Comparison of ENCODE assay signal across 17 cellular contexts in genomic region chr17:46794318-46794717, GRCh38. TPM values are rescaled to one million over a fixed set of nuclear protein-coding genes. Genes with fewer than 3 reads are reported as not detected.
DNase-seq lines count a peak whose midpoint lies in the region; ATAC-seq, FAIRE-seq and TF ChIP-seq lines count a peak whose summit lies in the region.
"Had no signal": no experiment of that assay in that cellular context is flagged by ENCODE, and none has a peak within 500 bp of the region (broad histone marks: within the 10 kb centered on the region; RNA-seq: fewer than 3 reads in every experiment).

No MANE protein-coding gene starts in this region.

- peak overlapping the region; percentile 23 for H3K23ac ChIP-seq in neuronal stem cell (ENCODE audit: low read depth, low read length, poor library complexity)

- H2BK120ac ChIP-seq in neuronal stem cell (ENCODE audit: low read depth, low read length): no peak overlapping the region

- no peaks in the 10 kb centered on the region for H3K79me2 ChIP-seq in K562 (ENCODE audit: control insufficient read depth, insufficient read depth, low read length)

- H4K20me1 ChIP-seq in BLaER1 (no peaks in the 10 kb centered on the region), K562 (replicated peaks; ENCODE audit: control insufficient read depth, insufficient read depth, low read length) (no peaks in the 10 kb centered on the region)

- TF ChIP-seq CTCF in K562 (IDR thresholded peaks at IDR 0.05 in 2 of 3, conservative IDR thresholded peaks at IDR 0.05 in 1 of 3; ENCODE audit: insufficient read depth in 2 of 3, low read depth in 1 of 3, low read length in 3 of 3) (no peak), upper lobe of left lung (IDR thresholded peaks at IDR 0.05) (no peak)

- H3K9ac ChIP-seq in BLaER1: no peak overlapping the region
- no peak overlapping the region; a peak in 1 of 4 replicates for H3K9ac ChIP-seq in K562 (ENCODE audit: insufficient read depth in 1 of 2, low read depth in 2 of 2, low read length in 2 of 2)
- no peak overlapping the region for H3K9ac ChIP-seq in neuronal stem cell (ENCODE audit: low read depth, low read length, poor library complexity)

- no peak overlapping the region for H2BK12ac ChIP-seq in neuronal stem cell (ENCODE audit: low read length)

- WGBS in K562 (ENCODE audit: insufficient coverage, low coverage, missing lambda C conversion rate): 62% methylated on average over 4 of the region's 5 CpGs
- no CpG with 5 or more reads among the region's 5 CpGs for WGBS in neuronal stem cell (ENCODE audit: extremely low coverage in 2 of 2, insufficient read length in 2 of 2, insufficient replicate concordance in 1 of 2), 2 donors
- 59 to 73% methylated on average over 5 of the region's 5 CpGs for WGBS in upper lobe of left lung, 2 donors

- H3K9me3 ChIP-seq in BLaER1 (no peaks in the 10 kb centered on the region), K562 (replicated peaks; ENCODE audit: control insufficient read depth, insufficient read depth, low read depth, low read length) (no peaks in the 10 kb centered on the region), neuronal stem cell (replicated peaks in 1 of 2; ENCODE audit: control insufficient read depth in 2 of 2, insufficient read depth in 1 of 2, low read depth in 1 of 2, low read length in 2 of 2) (peaks cover 3 to 4% of the 10 kb centered on the region in 2 donors), upper lobe of left lung (peaks cover 0 to 4% (median 0%) of the 10 kb centered on the region in 4 donors)

- TF ChIP-seq POLR2A in K562 (conservative IDR thresholded peaks at IDR 0.05): no peak
- peak in 1 of 4 donors; percentile 25 for TF ChIP-seq POLR2A in upper lobe of left lung (IDR thresholded peaks at IDR 0.05)

- H2AK5ac ChIP-seq in neuronal stem cell (ENCODE audit: low read depth, low read length): no peak overlapping the region

- H4K91ac ChIP-seq in neuronal stem cell (ENCODE audit: low read depth, low read length, poor library complexity): no peak overlapping the region

- H3K18ac ChIP-seq in neuronal stem cell (ENCODE audit: low read length): no peak overlapping the region

- H2AFZ ChIP-seq in K562 (ENCODE audit: low read depth, low read length) (peak overlapping the region; percentile 60; the same call in 1 of the 2 replicates), neuronal stem cell (ENCODE audit: low read length) (no peak overlapping the region)
- H2AFZ ChIP-seq: GM23338 had no signal

- POLR2A ChIA-PET in K562 (lab: Yijun Ruan, JAX): interaction anchor here (0.8 to 1.4 kb wide), 5 partner anchors 9 to 16 kb away, joined by 3 to 4 read pairs (median 4); no protein-coding TSS in a partner anchor

- H3K4me2 ChIP-seq in BLaER1 (peak overlapping the region; percentile 72), K562 (ENCODE audit: insufficient read depth, low read length) (no peak overlapping the region), neuronal stem cell (ENCODE audit: insufficient read depth, low read length, poor library complexity, severe bottlenecking) (no peak overlapping the region)
- H3K4me2 ChIP-seq: GM23338 had no signal

- no peak overlapping the region for H3K27ac ChIP-seq in BLaER1
- H3K27ac ChIP-seq in K562 (ENCODE audit: extremely low read depth, low read depth, low read length): no peak overlapping the region
- H3K27ac ChIP-seq in neuronal stem cell (replicated peaks; ENCODE audit: low read length): no peak overlapping the region
- H3K27ac ChIP-seq in upper lobe of left lung: peak overlapping the region in 2 of 4 donors; percentile 21 to 74
- H3K27ac ChIP-seq: C4-2B had no signal

- no peak overlapping the region for H3K4me3 ChIP-seq in BLaER1
- no peak overlapping the region for H3K4me3 ChIP-seq in K562
- H3K4me3 ChIP-seq in neuronal stem cell (ENCODE audit: low read length in 2 of 2): no peak overlapping the region
- H3K4me3 ChIP-seq in upper lobe of left lung: no peak overlapping the region
- H3K4me3 ChIP-seq: GM12878, GM23338 had no signal

- H4K8ac ChIP-seq in neuronal stem cell (ENCODE audit: low read depth, low read length): no peak overlapping the region

- no peak overlapping the region for H2BK5ac ChIP-seq in neuronal stem cell (ENCODE audit: low read length)

- H3K27me3 ChIP-seq in BLaER1 (no peaks in the 10 kb centered on the region), K562 (ENCODE audit: control insufficient read depth in 2 of 2, insufficient read depth in 2 of 2, low read length in 2 of 2) (no peaks in the 10 kb centered on the region), neuronal stem cell (ENCODE audit: control insufficient read depth in 3 of 3, insufficient read depth in 3 of 3, low read depth in 1 of 3, low read length in 3 of 3) (no peaks in the 10 kb centered on the region), upper lobe of left lung (no peaks in the 10 kb centered on the region)

- no TSS peak for BruUV-seq in K562 (replicated peaks; lab: Mats Ljungman, UMichigan)

- FAIRE-seq in K562 (lab: Jason Lieb, UNC): peak; percentile 15
- FAIRE-seq: GM12878, GM18507 had no signal

- TF ChIP-seq RAD21 in K562 (CRISPR knock-in tag; conservative IDR thresholded peaks at IDR 0.05 in 1 of 2, IDR thresholded peaks at IDR 0.05 in 1 of 2): no peak

- intact Hi-C loops in K562 (cut with micrococcal nuclease): no loop called here

- no peaks in the 10 kb centered on the region for H3K79me1 ChIP-seq in neuronal stem cell (ENCODE audit: low read depth, low read length)

- H3K4ac ChIP-seq in neuronal stem cell (ENCODE audit: low read length): no peak overlapping the region

- CTCF ChIA-PET in K562 (lab: Yijun Ruan, JAX; ENCODE audit: low intra/inter-chr PET ratio): no interaction called here

- in situ Hi-C loops in K562 (cut with MboI): no loop called here

- no peaks in the 10 kb centered on the region for H3K9me1 ChIP-seq in K562 (ENCODE audit: control insufficient read depth, insufficient read depth, low read length)

- DNase-seq in K562 (ENCODE audit: extremely low read depth in 1 of 4, low spot score in 3 of 4) (no peak), neuronal stem cell (ENCODE audit: low spot score) (no peak), upper lobe of left lung (peak in 1 of 2 donors; percentile 77), cerebellum (ENCODE audit: low spot score) (no peak), NCI-H146 (lab: John Stamatoyannopoulos, UW) (no peak), superior temporal gyrus (ENCODE audit: extremely low spot score) (no peak)
- DNase-seq: ACHN; CD4-positive, alpha-beta memory T cell; DMS79; H9 had no signal

- no peak for TF ChIP-seq EP300 in K562 (IDR thresholded peaks at IDR 0.05; ENCODE audit: low read length)
- TF ChIP-seq EP300 in upper lobe of left lung (IDR thresholded peaks at IDR 0.05): peak in 2 of 4 donors; percentile 52 to 83

- no peak overlapping the region for H2BK15ac ChIP-seq in neuronal stem cell (ENCODE audit: low read length)

- H3K14ac ChIP-seq in neuronal stem cell (ENCODE audit: low read length): no peak overlapping the region

- H3K36me3 ChIP-seq in BLaER1 (no peaks in the 10 kb centered on the region), K562 (ENCODE audit: control insufficient read depth, insufficient read depth, low read length) (no peaks in the 10 kb centered on the region), neuronal stem cell (replicated peaks in 1 of 2; ENCODE audit: control insufficient read depth in 2 of 2, insufficient read depth in 2 of 2, low read length in 2 of 2) (peaks cover 0 to 8% of the 10 kb centered on the region in 2 donors), upper lobe of left lung (no peaks in the 10 kb centered on the region)

- H3K4me1 ChIP-seq in BLaER1 (peaks cover 31% of the 10 kb centered on the region), K562 (replicated peaks in 1 of 2; ENCODE audit: control insufficient read depth in 2 of 2, insufficient read depth in 2 of 2, low read length in 2 of 2) (peaks cover 26 to 31% of the 10 kb centered on the region in 2 experiments), neuronal stem cell (ENCODE audit: control insufficient read depth in 2 of 2, insufficient read depth in 1 of 2, low read depth in 1 of 2, low read length in 2 of 2) (peaks cover 0 to 10% of the 10 kb centered on the region in 2 donors), upper lobe of left lung (peaks cover 0 to 16% (median 2%) of the 10 kb centered on the region in 4 donors)

- peak; percentile 6; the same call in 1 of the 3 replicates for ATAC-seq in K562
- peak; percentile 59 to 82 for ATAC-seq in upper lobe of left lung (ENCODE audit: low FRiP score in 2 of 2)
- ATAC-seq: GM12878, GM23338 had no signal

RNA-seq across cellular contexts. Expression of gene WNT3, which starts 24.2 kb away (rescaled TPM):
- total RNA-seq in K562 (2011; cell fraction: chromatin; rRNA removed; ENCODE audit: low replicate concordance): 8.1 and 10.9 TPM in 2 replicates
- total RNA-seq in K562 (2011; cell fraction: nucleolus; rRNA removed): 6.1 and 6.8 TPM in 2 replicates
- 7.8 and 8.3 TPM in 2 replicates for total RNA-seq in K562 (2011; cell fraction: nucleoplasm; rRNA removed)
- total RNA-seq in K562 (2014; rRNA removed) (1.5 and 2.9 TPM in 2 replicates), K562 (2014; rRNA removed; fragmentation: Illumina TruSeq; extraction: Trizol) (2.2 and 2.4 TPM in 2 replicates), K562 (2015; rRNA removed; fragmentation: Illumina TruSeq; extraction: Trizol) (2.6 and 2.8 TPM in 2 replicates), K562 (2021) (2.7 and 3.5 TPM in 2 replicates), upper lobe of left lung (1 to 10 TPM; 1.1 to 4.6 (median 1.9) TPM), cerebellum (12.3 TPM)
- polyA plus RNA-seq in K562 (2011; rRNA removed) (5.9 and 6.1 TPM in 2 replicates), K562 (2014; fragmentation: Illumina TruSeq; extraction: Trizol) (3.2 and 3.6 TPM in 2 replicates), K562 (2014; fragmentation: Nextera tagmentation; extraction: Ambion mirVana) (1 to 10 TPM; 2.1 to 3.5 TPM), K562 (2014; rRNA removed) (2.5 and 3.3 TPM in 2 replicates)
- polyA plus RNA-seq in K562 (2011; cell fraction: cytosol; rRNA removed): 3.4 and 3.9 TPM in 2 replicates
- polyA plus RNA-seq in K562 (2011; cell fraction: nucleus; rRNA removed): 18.0 and 19.7 TPM in 2 replicates
- 2.5 and 2.8 TPM in 2 replicates for polyA plus RNA-seq in K562 (2012)
- 2.9 and 3.6 TPM in 2 replicates for polyA minus RNA-seq in K562 (2011; rRNA and poly(A)+ RNA removed)
- 2.0 and 2.4 TPM in 2 replicates for polyA minus RNA-seq in K562 (2011; cell fraction: cytosol; rRNA and poly(A)+ RNA removed)
- 2.6 and 2.7 TPM in 2 replicates for polyA minus RNA-seq in K562 (2011; cell fraction: nucleus; rRNA and poly(A)+ RNA removed)
- 6.1 TPM for polyA plus RNA-seq in neuronal stem cell (2013, experiment 1 of 2)
- polyA plus RNA-seq in neuronal stem cell (2013, experiment 2 of 2): 6.0 TPM
- total RNA-seq: CD4-positive, alpha-beta memory T cell; G401; GM12878 had no signal
- polyA plus RNA-seq: CD4-positive, alpha-beta memory T cell had no signal

RNA-seq across cellular contexts. Expression of gene WNT9B, which starts 57.1 kb away (rescaled TPM):
- total RNA-seq in K562 (2011; cell fraction: chromatin; rRNA removed; ENCODE audit: low replicate concordance): not detected in 2 replicates
- total RNA-seq in K562 (2011; cell fraction: nucleolus; rRNA removed): not detected in 2 replicates
- not detected in 2 replicates for total RNA-seq in K562 (2011; cell fraction: nucleoplasm; rRNA removed)
- total RNA-seq in K562 (2014; rRNA removed): not detected in 2 replicates
- not detected in 2 replicates for total RNA-seq in K562 (2014; rRNA removed; fragmentation: Illumina TruSeq; extraction: Trizol)
- total RNA-seq in K562 (2015; rRNA removed; fragmentation: Illumina TruSeq; extraction: Trizol): not detected in 2 replicates
- total RNA-seq in K562 (2021): not detected in 2 replicates
- not detected in 2 replicates for polyA plus RNA-seq in K562 (2011; rRNA removed)
- not detected in 2 replicates for polyA plus RNA-seq in K562 (2011; cell fraction: cytosol; rRNA removed)
- not detected in 2 replicates for polyA plus RNA-seq in K562 (2011; cell fraction: nucleus; rRNA removed)
- polyA plus RNA-seq in K562 (2012): not detected in 2 replicates
- not detected in 2 replicates for polyA plus RNA-seq in K562 (2014; fragmentation: Illumina TruSeq; extraction: Trizol)
- polyA plus RNA-seq in K562 (2014; fragmentation: Nextera tagmentation; extraction: Ambion mirVana): not detected
- polyA plus RNA-seq in K562 (2014; rRNA removed): not detected in 2 replicates
- polyA minus RNA-seq in K562 (2011; rRNA and poly(A)+ RNA removed): not detected in 2 replicates
- polyA minus RNA-seq in K562 (2011; cell fraction: cytosol; rRNA and poly(A)+ RNA removed): not detected in 2 replicates
- polyA minus RNA-seq in K562 (2011; cell fraction: nucleus; rRNA and poly(A)+ RNA removed): not detected in 2 replicates
- not detected for polyA plus RNA-seq in neuronal stem cell (2013, experiment 1 of 2)
- not detected for polyA plus RNA-seq in neuronal stem cell (2013, experiment 2 of 2)
- total RNA-seq in upper lobe of left lung: 1 to 10 TPM in 2 of 6 donors, under 1 TPM in 1, not detected in 3; 0.26 to 8.3 (median 1.8) TPM
- 4.1 TPM for total RNA-seq in cerebellum
- total RNA-seq: A172; CD4-positive, alpha-beta memory T cell; G401; GM12878 had no signal
- polyA plus RNA-seq: CD4-positive, alpha-beta memory T cell; GM12878; GM23338 had no signal
